ENCODE assay signal across 9 cellular contexts in the genomic region with DNA sequence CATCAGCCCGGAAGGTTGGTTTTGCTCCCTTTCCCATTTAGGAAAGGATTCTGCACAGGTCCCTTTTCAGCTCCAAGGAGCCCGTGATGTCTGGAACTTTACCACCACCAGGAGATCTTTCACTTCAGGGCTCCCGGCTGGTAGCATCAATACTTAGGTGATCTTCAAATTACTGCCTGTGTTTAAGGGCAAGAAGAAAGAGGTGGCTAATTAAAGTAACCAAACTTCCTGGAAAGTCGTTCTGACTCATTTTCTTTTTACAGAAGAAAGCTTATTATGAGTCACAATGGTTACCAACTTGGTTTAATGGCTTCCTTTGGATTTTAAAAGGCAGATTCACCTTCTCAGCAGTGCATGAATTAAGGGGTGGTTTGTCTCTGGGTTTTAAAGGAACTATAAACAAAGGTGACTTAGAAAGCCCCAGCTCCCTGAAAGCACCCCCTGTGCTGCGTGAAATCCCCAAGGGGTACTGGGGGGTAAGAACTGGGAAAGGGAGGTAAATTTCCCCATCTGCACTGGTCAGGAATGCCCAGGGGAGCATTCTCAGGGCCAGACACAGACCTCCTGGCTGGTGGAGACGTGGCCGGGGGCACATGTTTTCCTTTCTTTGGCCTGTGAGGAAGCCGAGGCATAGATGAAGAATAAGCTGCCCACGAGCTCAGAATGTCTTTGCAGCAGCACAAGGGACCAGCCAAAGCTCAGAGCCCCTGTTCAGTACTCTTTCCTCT. TPM values are rescaled to one million over a fixed set of nuclear protein-coding genes. Genes with fewer than 3 reads are reported as not detected.
DNase-seq lines count a peak whose midpoint lies in the region; ATAC-seq and TF ChIP-seq lines count a peak whose summit lies in the region.
"Had no signal": no experiment of that assay in that cellular context is flagged by ENCODE, and none has a peak within 500 bp of the region (broad histone marks: within the 10 kb centered on the region; RNA-seq: fewer than 3 reads in every experiment).

No MANE protein-coding gene starts in this region.

- H3K14ac ChIP-seq in IMR-90 (replicated peaks; ENCODE audit: low read depth, low read length) = no peak overlapping the region

- dilution Hi-C loops in IMR-90 (cut with HindIII; ENCODE audit: low sequenced_read_pairs, unreplicated experiment) = no loop called here

- in situ Hi-C loops in IMR-90 (cut with MboI; ENCODE audit: low sequenced_read_pairs) = no loop called here

- no peak overlapping the region for H3K18ac ChIP-seq in IMR-90 (ENCODE audit: low read depth, low read length)

- no peak overlapping the region for H2AK5ac ChIP-seq in IMR-90 (ENCODE audit: low read depth, low read length)

- no peak overlapping the region for H3K4me2 ChIP-seq in IMR-90 (ENCODE audit: low read depth, low read length)

- no peak overlapping the region for H3K4me3 Mint-ChIP-seq in chondrocyte (ENCODE audit: unreplicated experiment)
- H3K4me3 Mint-ChIP-seq: naive B cell had no signal

- H3K23ac ChIP-seq in IMR-90 (ENCODE audit: low read depth, low read length) = no peak overlapping the region

- H2BK120ac ChIP-seq in IMR-90 (ENCODE audit: low read depth, low read length) = no peak overlapping the region

- no peaks in the 10 kb centered on the region for H4K20me1 ChIP-seq in IMR-90 (ENCODE audit: insufficient read depth, low read length)

- H2AK9ac ChIP-seq in IMR-90 (replicated peaks; ENCODE audit: low read depth, low read length, poor library complexity) = no peak overlapping the region

- peaks cover 6% of the 10 kb centered on the region for H3K4me1 Mint-ChIP-seq in chondrocyte (ENCODE audit: low read depth)
- H3K4me1 Mint-ChIP-seq: naive B cell had no signal

- no peak overlapping the region for H4K8ac ChIP-seq in IMR-90 (ENCODE audit: low read depth in 2 of 2, low read length in 2 of 2)

- H3K4me1 ChIP-seq in IMR-90 (ENCODE audit: control insufficient read depth, insufficient read depth, low read length) (no peaks in the 10 kb centered on the region; the same call in 1 of the 2 replicates), testis (no peaks in the 10 kb centered on the region)

- no peak overlapping the region for H4K5ac ChIP-seq in IMR-90 (ENCODE audit: low read depth, low read length)

- ATAC-seq in GM21529 (IDR thresholded peaks at IDR 0.05; ENCODE audit: unreplicated experiment) (peak; percentile 77), IMR-90 (ENCODE audit: low read depth) (peak; percentile 48; the same call in 1 of the 2 replicates), left cardiac atrium (no peak)

- intact Hi-C loops in IMR-90 (cut with micrococcal nuclease) = no loop called here
- intact Hi-C loops in testis (cut with DNase I; ENCODE audit: low total_unique reads) = no loop called here
- intact Hi-C loops in left cardiac atrium (cut with DNase I) = no loop called here

- H3K4me3 ChIP-seq in IMR-90 (ENCODE audit: insufficient read depth, low read depth, low read length) = no peak overlapping the region
- no peak overlapping the region for H3K4me3 ChIP-seq in testis

- no peaks in the 10 kb centered on the region for H3K79me1 ChIP-seq in IMR-90 (ENCODE audit: low read depth in 1 of 2, low read length in 2 of 2)

- CTCF ChIA-PET in IMR-90 (lab: Yijun Ruan, JAX) = interaction anchor here (1.2 kb wide), 1 partner anchor 51 kb away, joined by 3 read pairs; no protein-coding TSS in a partner anchor

- H3K27ac ChIP-seq in IMR-90 (ENCODE audit: insufficient read depth, low read length) (no peak overlapping the region), testis (no peak overlapping the region)

- TF ChIP-seq CTCF in IMR-90 (conservative IDR thresholded peaks at IDR 0.05; ENCODE audit: low read depth, low read length) (no peak), chondrocyte (IDR thresholded peaks at IDR 0.05) (no peak), testis (IDR thresholded peaks at IDR 0.05) (no peak)

- no peak for TF ChIP-seq RAD21 in IMR-90 (IDR thresholded peaks at IDR 0.05; ENCODE audit: low read length)

- H3K9me1 ChIP-seq in IMR-90 (ENCODE audit: insufficient read depth, low read length) = no peaks in the 10 kb centered on the region

- H3K4ac ChIP-seq in IMR-90 (ENCODE audit: low read depth, low read length) = no peak overlapping the region

- H3K36me3 ChIP-seq in IMR-90 (ENCODE audit: control insufficient read depth, insufficient read depth, low read length) = no peaks in the 10 kb centered on the region
- no peaks in the 10 kb centered on the region for H3K36me3 ChIP-seq in testis (ENCODE audit: low read depth, missing control alignments)

- no peak overlapping the region for H3K27ac Mint-ChIP-seq in chondrocyte (ENCODE audit: unreplicated experiment)

- no peaks in the 10 kb centered on the region for H3K36me3 Mint-ChIP-seq in chondrocyte (ENCODE audit: low read depth)
- H3K36me3 Mint-ChIP-seq: naive B cell had no signal

- H3K9me3 ChIP-seq in IMR-90 (ENCODE audit: control insufficient read depth, insufficient read depth, low read length) (no peaks in the 10 kb centered on the region), testis (no peaks in the 10 kb centered on the region)

- TF ChIP-seq POLR2A in IMR-90 (IDR thresholded peaks at IDR 0.05; ENCODE audit: low read depth, low read length) (no peak), testis (IDR thresholded peaks at IDR 0.05) (no peak)

- H2BK5ac ChIP-seq in IMR-90 (ENCODE audit: low read depth, low read length, poor library complexity, severe bottlenecking) = no peak overlapping the region

- no peak overlapping the region for H2AFZ ChIP-seq in IMR-90 (replicated peaks; ENCODE audit: low read length, poor library complexity)

- no TSS peak for BruUV-seq in IMR-90 (replicated peaks; lab: Mats Ljungman, UMichigan)

- no peak overlapping the region for H3K9ac ChIP-seq in IMR-90 (ENCODE audit: low read depth, low read length)

- DNase-seq in COLO829 (ENCODE audit: low spot score) (peak; percentile 72), IMR-90 (peak; percentile 48), chondrocyte (ENCODE audit: low spot score) (peak; percentile 22), NCI-H1048 (lab: John Stamatoyannopoulos, UW) (no peak), testis (no peak), midbrain (lab: John Stamatoyannopoulos, UW) (no peak), left cardiac atrium (no peak)
- DNase-seq: naive B cell had no signal

- H3K27me3 ChIP-seq in IMR-90 (ENCODE audit: control insufficient read depth, insufficient read depth, low read length) (peaks cover 48% of the 10 kb centered on the region), testis (no peaks in the 10 kb centered on the region)

- POLR2A ChIA-PET in IMR-90 (lab: Charles Lee; ENCODE audit: unreplicated experiment) = interaction anchor here (1.0 kb wide), 1 partner anchor 14 kb away, joined by 3 read pairs; no protein-coding TSS in a partner anchor

- no peak overlapping the region for H2BK20ac ChIP-seq in IMR-90 (ENCODE audit: low read depth, low read length)

- H4K91ac ChIP-seq in IMR-90 (ENCODE audit: insufficient read depth, low read depth, low read length) = no peak overlapping the region

- 80% methylated on average over 2 of the region's 9 CpGs; no CpG with 5 or more reads in 1 of the 2 experiments for WGBS in IMR-90 (ENCODE audit: extremely low coverage in 2 of 2, insufficient read length in 1 of 2), 2 experiments
- 66 to 74% methylated on average over 9 of the region's 9 CpGs for WGBS in testis, 2 donors

- no peaks in the 10 kb centered on the region for H3K9me3 Mint-ChIP-seq in chondrocyte (ENCODE audit: low read depth)

- no peak overlapping the region for H3K56ac ChIP-seq in IMR-90 (ENCODE audit: extremely low read depth, insufficient read depth, low read length)

- peaks cover 76% of the 10 kb centered on the region for H3K27me3 Mint-ChIP-seq in chondrocyte (ENCODE audit: low read depth)

- H2BK15ac ChIP-seq in IMR-90 (ENCODE audit: low read depth, low read length) = no peak overlapping the region

TF ChIP-seq in IMR-90, 13 proteins besides CTCF, POLR2A, EP300 and RAD21:
- TF ChIP-seq NFE2L2 (IDR thresholded peaks at IDR 0.05; ENCODE audit: low read depth, low read length) (no peak), MAFK (IDR thresholded peaks at IDR 0.05; ENCODE audit: low read depth, low read length) (no peak), RCOR1 (IDR thresholded peaks at IDR 0.05; ENCODE audit: insufficient replicate concordance, low read length) (no peak), FOS (IDR thresholded peaks at IDR 0.05; ENCODE audit: low read depth, low read length) (no peak)

RNA-seq across cellular contexts. Expression of a gene that starts 8.8 kb away (rescaled TPM):
- total RNA-seq in IMR-90 (2012; rRNA removed) (under 0.01 TPM in 1 of 2 replicates, not detected in the other), chondrocyte (not detected in 3 replicates), testis (under 1 TPM; 0.16 to 0.31 TPM), left cardiac atrium (not detected)
- polyA plus RNA-seq in IMR-90 (2012; rRNA removed) (0.09 and 0.14 TPM in 2 replicates), testis (ENCODE audit: insufficient read depth, low read depth, low replicate concordance) (0.49 TPM)
- 0.08 TPM in 1 of 2 replicates, not detected in the other for polyA plus RNA-seq in IMR-90 (2012; cell fraction: cytosol; rRNA removed)
- 0.02 and 0.06 TPM in 2 replicates for polyA plus RNA-seq in IMR-90 (2012; cell fraction: nucleus; rRNA removed; ENCODE audit: low replicate concordance)

RNA-seq across cellular contexts. Expression of a gene that starts 37.9 kb away (rescaled TPM):
- total RNA-seq in IMR-90 (2012; rRNA removed) = 9.9 and 10.8 TPM in 2 replicates
- 42.0 and 53.1 TPM in 2 replicates for polyA plus RNA-seq in IMR-90 (2012; rRNA removed)
- polyA plus RNA-seq in IMR-90 (2012; cell fraction: cytosol; rRNA removed) = 68.2 and 111 TPM in 2 replicates
- polyA plus RNA-seq in IMR-90 (2012; cell fraction: nucleus; rRNA removed; ENCODE audit: low replicate concordance) = 38.8 and 119 TPM in 2 replicates
- 5.7 to 12.8 TPM (median 6.6 TPM) in 3 replicates for total RNA-seq in chondrocyte
- total RNA-seq in testis = 10 to 100 TPM in 1 of 2 donors, 1 to 10 TPM in 1; 8.5 to 11.0 TPM
- 22.6 TPM for polyA plus RNA-seq in testis (ENCODE audit: insufficient read depth, low read depth, low replicate concordance)
- total RNA-seq in left cardiac atrium = 10 to 100 TPM; 32.9 to 59.6 TPM

Comparison
In these comparisons a context has a peak if more than half of its experiments do, and no peak if none do; other contexts are left out.
1. DNase-seq: peak in COLO829 (single experiment), IMR-90 (single experiment) and chondrocyte (single experiment); none in NCI-H1048 (single experiment), testis (single experiment), midbrain (single experiment) and left cardiac atrium (single experiment).
2. ATAC-seq: peak in GM21529 (single experiment) and IMR-90 (single experiment); none in left cardiac atrium (0 of 2).